ENCODE assay signal across 18 cellular contexts in genomic region chr9:14597171-14597799, GRCh38.
A peak's percentile ranks its signal among the peaks of the same experiment; 100 is the strongest.
DNase-seq lines count a peak whose midpoint lies in the region; ATAC-seq, FAIRE-seq and TF ChIP-seq lines count a peak whose summit lies in the region.
"Had no signal": no experiment of that assay in that cellular context is flagged by ENCODE, and none has a peak within 500 bp of the region (broad histone marks: within the 10 kb centered on the region; RNA-seq: fewer than 3 reads in every experiment).

No MANE protein-coding gene starts in this region.

- peak overlapping the region; percentile 8 for H3K23ac ChIP-seq in neuronal stem cell (ENCODE audit: low read depth, low read length, poor library complexity)

- H2BK120ac ChIP-seq in neuronal stem cell (ENCODE audit: low read depth, low read length), result no peak overlapping the region

- no peaks in the 10 kb centered on the region for H3K4me1 ChIP-seq in neuronal stem cell (ENCODE audit: control insufficient read depth in 2 of 2, insufficient read depth in 1 of 2, low read depth in 1 of 2, low read length in 2 of 2)
- no peaks in the 10 kb centered on the region for H3K4me1 ChIP-seq in upper lobe of left lung
- H3K4me1 ChIP-seq: BLaER1 treated with 17β-estradiol and CSF1 and Interleukin-3, amounts not matched to agents 10 nM and 100 nM had no signal

- TF ChIP-seq POLR2A in upper lobe of left lung (IDR thresholded peaks at IDR 0.05), result no peak

- TF ChIP-seq CTCF in bronchial epithelial cell (IDR thresholded peaks at IDR 0.05; ENCODE audit: insufficient read depth, low read length, severe bottlenecking) (no peak), upper lobe of left lung (IDR thresholded peaks at IDR 0.05) (no peak)

- H3K27ac ChIP-seq in neuronal stem cell (replicated peaks; ENCODE audit: low read length) (no peak overlapping the region), upper lobe of left lung (no peak overlapping the region)
- H3K27ac ChIP-seq: BLaER1 treated with 17β-estradiol and CSF1 and Interleukin-3, amounts not matched to agents 10 nM and 100 nM had no signal

- DNase-seq in bronchial epithelial cell (ENCODE audit: low read depth) (no peak), neuronal stem cell (ENCODE audit: low spot score) (no peak), upper lobe of left lung (peak in 1 of 2 donors; percentile 32), NCI-H1105 (lab: John Stamatoyannopoulos, UW) (no peak), NCI-H748 treated with DMSO at 0.1 percent for 48 hours (lab: John Stamatoyannopoulos, UW) (no peak), NCI-H2081 treated with DMSO at 0.1 percent for 48 hours (lab: John Stamatoyannopoulos, UW) (no peak)
- DNase-seq: Calu3; CD8-positive, alpha-beta T cell; DMS79 treated with DMSO at 0.1 percent for 48 hours; GF-D8; H7; HFFc6 had no signal

- H4K8ac ChIP-seq in neuronal stem cell (ENCODE audit: low read depth, low read length), result no peak overlapping the region

- TF ChIP-seq EP300 in upper lobe of left lung (IDR thresholded peaks at IDR 0.05), result no peak

- no peak overlapping the region for H4K91ac ChIP-seq in neuronal stem cell (ENCODE audit: low read depth, low read length, poor library complexity)

- H3K36me3 ChIP-seq in bronchial epithelial cell (ENCODE audit: control insufficient read depth, insufficient read depth, low read length) (no peaks in the 10 kb centered on the region), neuronal stem cell (replicated peaks in 1 of 2; ENCODE audit: control insufficient read depth in 2 of 2, insufficient read depth in 2 of 2, low read length in 2 of 2) (peaks cover 0 to 4% of the 10 kb centered on the region in 2 donors), upper lobe of left lung (peaks cover 0 to 7% (median 4%) of the 10 kb centered on the region in 4 donors)

- no peak overlapping the region for H2BK12ac ChIP-seq in neuronal stem cell (ENCODE audit: low read length)

- no peak overlapping the region for H2AK5ac ChIP-seq in neuronal stem cell (ENCODE audit: low read depth, low read length)

- H2AFZ ChIP-seq in neuronal stem cell (ENCODE audit: low read length), result no peak overlapping the region
- H2AFZ ChIP-seq: GM23338 had no signal

- no peak overlapping the region for H3K4me2 ChIP-seq in neuronal stem cell (ENCODE audit: insufficient read depth, low read length, poor library complexity, severe bottlenecking)
- H3K4me2 ChIP-seq: BLaER1 treated with 17β-estradiol and CSF1 and Interleukin-3, amounts not matched to agents 10 nM and 100 nM; GM23338 had no signal

- peaks cover 2 to 7% of the 10 kb centered on the region in 2 donors for H3K9me3 ChIP-seq in neuronal stem cell (replicated peaks in 1 of 2; ENCODE audit: control insufficient read depth in 2 of 2, insufficient read depth in 1 of 2, low read depth in 1 of 2, low read length in 2 of 2)
- no peaks in the 10 kb centered on the region for H3K9me3 ChIP-seq in upper lobe of left lung

- H3K4me3 ChIP-seq in bronchial epithelial cell (ENCODE audit: low read depth, low read length), result no peak overlapping the region
- H3K4me3 ChIP-seq in neuronal stem cell (ENCODE audit: low read length in 2 of 2), result no peak overlapping the region
- no peak overlapping the region for H3K4me3 ChIP-seq in upper lobe of left lung
- H3K4me3 ChIP-seq: BLaER1 treated with 17β-estradiol and CSF1 and Interleukin-3, amounts not matched to agents 10 nM and 100 nM; GM23338 had no signal

- no peak overlapping the region for H2BK15ac ChIP-seq in neuronal stem cell (ENCODE audit: low read length)

- no CpG with 5 or more reads among the region's 7 CpGs for WGBS in neuronal stem cell (ENCODE audit: extremely low coverage in 2 of 2, insufficient read length in 2 of 2, insufficient replicate concordance in 1 of 2), 2 donors
- WGBS in upper lobe of left lung, 2 donors, result 96 to 100% methylated on average over 2 to 7 of the region's 7 CpGs

- H2BK5ac ChIP-seq in neuronal stem cell (ENCODE audit: low read length), result no peak overlapping the region

- no peak overlapping the region for H3K18ac ChIP-seq in neuronal stem cell (ENCODE audit: low read length)

- no peak overlapping the region for H3K14ac ChIP-seq in neuronal stem cell (ENCODE audit: low read length)

- no peaks in the 10 kb centered on the region for H3K79me1 ChIP-seq in neuronal stem cell (ENCODE audit: low read depth, low read length)

- ATAC-seq in esophagus mucosa (peak; percentile 17), upper lobe of left lung (ENCODE audit: low FRiP score in 2 of 2) (peak; percentile 19 to 67), HG02870 (IDR thresholded peaks at IDR 0.05; ENCODE audit: unreplicated experiment) (no peak)
- ATAC-seq: CD8-positive, alpha-beta T cell; GM23338; HCT116 had no signal

- H3K9ac ChIP-seq in neuronal stem cell (ENCODE audit: low read depth, low read length, poor library complexity), result no peak overlapping the region
- H3K9ac ChIP-seq: BLaER1 treated with 17β-estradiol and CSF1 and Interleukin-3, amounts not matched to agents 10 nM and 100 nM had no signal

- FAIRE-seq in bronchial epithelial cell (lab: Jason Lieb, UNC), result peak; percentile 23
- FAIRE-seq: HTR-8/SVneo had no signal

- no peak overlapping the region for H3K4ac ChIP-seq in neuronal stem cell (ENCODE audit: low read length)

- H3K27me3 ChIP-seq in bronchial epithelial cell (ENCODE audit: control insufficient read depth, insufficient read depth, low read length) (no peaks in the 10 kb centered on the region), neuronal stem cell (ENCODE audit: control insufficient read depth in 3 of 3, insufficient read depth in 3 of 3, low read depth in 1 of 3, low read length in 3 of 3) (no peaks in the 10 kb centered on the region), upper lobe of left lung (no peaks in the 10 kb centered on the region)
- H3K27me3 ChIP-seq: BLaER1 treated with 17β-estradiol and CSF1 and Interleukin-3, amounts not matched to agents 10 nM and 100 nM had no signal
